11 cellular contexts compared by ENCODE assay signal in genomic region chr11:72807021-72807693, GRCh38. TPM values are rescaled to one million over a fixed set of nuclear protein-coding genes. Genes with fewer than 3 reads are reported as not detected.
A peak's percentile ranks its signal among the peaks of the same experiment; 100 is the strongest.
DNase-seq lines count a peak whose midpoint lies in the region; ATAC-seq and TF ChIP-seq lines count a peak whose summit lies in the region.
"Had no signal": no experiment of that assay in that cellular context is flagged by ENCODE, and none has a peak within 500 bp of the region (broad histone marks: within the 10 kb centered on the region; RNA-seq: fewer than 3 reads in every experiment).

No MANE protein-coding gene starts in this region.

- no peaks in the 10 kb centered on the region for H3K9me3 Mint-ChIP-seq in progenitor cell of endocrine pancreas (ENCODE audit: low read depth)
- H3K9me3 Mint-ChIP-seq: WTC11 had no signal

- no peaks in the 10 kb centered on the region for H3K27me3 Mint-ChIP-seq in progenitor cell of endocrine pancreas

- peak; percentile 82 for ATAC-seq in left lobe of liver
- no peak for ATAC-seq in GM21825 (IDR thresholded peaks at IDR 0.05; ENCODE audit: unreplicated experiment)
- ATAC-seq in HG02884 (IDR thresholded peaks at IDR 0.05; ENCODE audit: unreplicated experiment): no peak
- ATAC-seq: WTC11 had no signal

- no peak for TF ChIP-seq EP300 in suprapubic skin (IDR thresholded peaks at IDR 0.05)

- H3K27me3 ChIP-seq in adrenal gland: no peaks in the 10 kb centered on the region
- H3K27me3 ChIP-seq in suprapubic skin: no peaks in the 10 kb centered on the region

- H3K9me3 ChIP-seq in adrenal gland (replicated peaks in 1 of 3) (no peaks in the 10 kb centered on the region), suprapubic skin (no peaks in the 10 kb centered on the region)
- H3K9me3 ChIP-seq: HAP-1 had no signal

- no peak overlapping the region for H3K4me3 Mint-ChIP-seq in progenitor cell of endocrine pancreas (ENCODE audit: low read depth)
- H3K4me3 Mint-ChIP-seq: WTC11 had no signal

- H3K4me3 ChIP-seq in adrenal gland (no peak overlapping the region), suprapubic skin (no peak overlapping the region)
- H3K4me3 ChIP-seq: HAP-1 had no signal

- H3K4me1 ChIP-seq in adrenal gland (replicated peaks in 1 of 2) (peaks cover 0 to 5% of the 10 kb centered on the region in 2 donors), suprapubic skin (peaks cover 11% of the 10 kb centered on the region)
- H3K4me1 ChIP-seq: HAP-1 had no signal

- no peak overlapping the region for H3K27ac Mint-ChIP-seq in progenitor cell of endocrine pancreas
- H3K27ac Mint-ChIP-seq: WTC11 had no signal

- 72 to 85% (median 79%) methylated on average over 5 of the region's 5 CpGs for WGBS in adrenal gland, 4 donors
- WGBS in suprapubic skin: 75% methylated on average over 5 of the region's 5 CpGs

- TF ChIP-seq CTCF in adrenal gland (IDR thresholded peaks at IDR 0.05): no peak
- no peak for TF ChIP-seq CTCF in suprapubic skin (IDR thresholded peaks at IDR 0.05)
- TF ChIP-seq CTCF in progenitor cell of endocrine pancreas (IDR thresholded peaks at IDR 0.05; ENCODE audit: unreplicated experiment): no peak

- H3K36me3 ChIP-seq in adrenal gland (replicated peaks in 1 of 2): peaks cover 0 to 4% of the 10 kb centered on the region in 2 donors
- peaks cover 12% of the 10 kb centered on the region for H3K36me3 ChIP-seq in suprapubic skin

- H3K36me3 Mint-ChIP-seq in progenitor cell of endocrine pancreas (ENCODE audit: insufficient read depth): peaks cover 5% of the 10 kb centered on the region

- H3K27ac ChIP-seq in adrenal gland: peak overlapping the region in 3 of 5 donors; percentile 43 to 81 (median 47)
- peak overlapping the region; percentile 45 for H3K27ac ChIP-seq in suprapubic skin

- peaks cover 3% of the 10 kb centered on the region for H3K4me1 Mint-ChIP-seq in progenitor cell of endocrine pancreas (ENCODE audit: low read depth)
- H3K4me1 Mint-ChIP-seq: WTC11 had no signal

- DNase-seq in Kasumi-1 (lab: John Stamatoyannopoulos, UW): peak; percentile 38 to 49
- DNase-seq in adrenal gland: no peak
- no peak for DNase-seq in left lobe of liver (ENCODE audit: low spot score)
- no peak for DNase-seq in suprapubic skin (ENCODE audit: low spot score in 2 of 2)
- DNase-seq in progenitor cell of endocrine pancreas (ENCODE audit: low spot score, unreplicated experiment): no peak
- DNase-seq: activated gamma-delta T cell treated with Interleukin-2 at 50 U/mL for 16 hours, NCI-H1436 treated with DMSO at 0.1 percent for 48 hours had no signal

- TF ChIP-seq POLR2A in adrenal gland (IDR thresholded peaks at IDR 0.05): no peak
- TF ChIP-seq POLR2A in suprapubic skin (IDR thresholded peaks at IDR 0.05): no peak

- intact Hi-C loops in adrenal gland (cut with DNase I): no loop called here

RNA-seq across cellular contexts. Expression of gene ATG16L2, which starts 7.1 kb away (rescaled TPM):
- 10 to 100 TPM in 7 of 8 donors, 1 to 10 TPM in 1; 9.2 to 70.0 (median 30.6) TPM for total RNA-seq in adrenal gland
- polyA plus RNA-seq in adrenal gland: 100 to 1,000 TPM in 2 of 3 donors, 1 to 10 TPM in 1; 5.7 to 343 (median 129) TPM
- total RNA-seq in left lobe of liver: 23.4 TPM
- 100 to 1,000 TPM in 2 of 4 donors, 10 to 100 TPM in 2; 81.9 to 231 (median 111) TPM for total RNA-seq in suprapubic skin
- total RNA-seq in progenitor cell of endocrine pancreas: 43.8 and 43.9 TPM in 2 replicates

RNA-seq across cellular contexts. Expression of gene STARD10, which starts 13.3 kb away (rescaled TPM):
- 100 to 1,000 TPM; 190 to 425 (median 350) TPM for total RNA-seq in adrenal gland
- polyA plus RNA-seq in adrenal gland: 100 to 1,000 TPM; 261 to 668 (median 513) TPM
- 493 TPM for total RNA-seq in left lobe of liver
- total RNA-seq in suprapubic skin: 10 to 100 TPM; 76.3 to 83.0 (median 79.4) TPM
- 212 and 220 TPM in 2 replicates for total RNA-seq in progenitor cell of endocrine pancreas

RNA-seq across cellular contexts. Expression of gene ARAP1, which starts 54.9 kb away (rescaled TPM):
- total RNA-seq in adrenal gland (100 to 1,000 TPM; 103 to 216 (median 153) TPM), left lobe of liver (37.5 TPM), suprapubic skin (100 to 1,000 TPM in 1 of 4 donors, 10 to 100 TPM in 3; 53.8 to 126 (median 88.8) TPM), progenitor cell of endocrine pancreas (83.4 and 86.7 TPM in 2 replicates)
- polyA plus RNA-seq in adrenal gland: 100 to 1,000 TPM in 2 of 3 donors, 10 to 100 TPM in 1; 30.0 to 217 (median 150) TPM

Comparison
In these comparisons a context has a peak if more than half of its experiments do, and no peak if none do; other contexts are left out.
1. DNase-seq: peak in Kasumi-1 (2 of 2); none in adrenal gland (0 of 7), left lobe of liver (single experiment), suprapubic skin (0 of 2) and progenitor cell of endocrine pancreas (single experiment).